15 cellular contexts compared by ENCODE assay signal in genomic region chr1:244246334-244246733, GRCh38.
"Had no signal": no experiment of that assay in that cellular context is flagged by ENCODE, and none has a peak within 500 bp of the region (broad histone marks: within the 10 kb centered on the region; RNA-seq: fewer than 3 reads in every experiment).

No MANE protein-coding gene starts in this region.

- DNase-seq: activated CD4-positive, alpha-beta T cell treated with anti-CD3 and anti-CD28 coated beads, Interleukin-2, amount 10 ng/mL, durations not matched to agents 7 days and 5 days; activated naive CD4-positive, alpha-beta T cell treated with anti-CD3 and anti-CD28 coated beads for 36 hours; activated T-cell treated with anti-CD3 and anti-CD28 coated beads for 4 hours; esophagus squamous epithelium; foreskin keratinocyte; left ventricle myocardium inferior; mesenchymal stem cell; retina; stimulated activated CD4-positive, alpha-beta T cell treated with anti-CD3 and anti-CD28 coated beads, Interleukin-15, amount 100 ng/mL, for 24 hours; stimulated activated CD4-positive, alpha-beta T cell treated with anti-CD3 and anti-CD28 coated beads, Interleukin-4, amount 100 ng/mL, for 24 hours; T-helper 9 cell; tibial artery had no signal

- H3K4me3 Mint-ChIP-seq: activated CD4-positive, alpha-beta T cell treated with anti-CD3 and anti-CD28 coated beads, Interleukin-2, amount 10 ng/mL, durations not matched to agents 7 days and 5 days; activated naive CD4-positive, alpha-beta T cell treated with anti-CD3 and anti-CD28 coated beads for 36 hours; activated T-helper 17 cell treated with anti-CD3 and anti-CD28 coated beads, Interleukin-2, amount 50 U/mL, for 72 hours; neural progenitor cell; WTC11 had no signal

- ATAC-seq: activated T-helper 17 cell treated with anti-CD3 and anti-CD28 coated beads, Interleukin-2, amount 50 U/mL, for 72 hours; foreskin keratinocyte; WTC11 had no signal

- H3K36me3 Mint-ChIP-seq: neural progenitor cell, WTC11 had no signal

- H3K9me3 Mint-ChIP-seq: activated naive CD4-positive, alpha-beta T cell treated with anti-CD3 and anti-CD28 coated beads for 36 hours; activated T-helper 17 cell treated with anti-CD3 and anti-CD28 coated beads, Interleukin-2, amount 50 U/mL, for 72 hours; neural progenitor cell; WTC11 had no signal

- H3K27me3 Mint-ChIP-seq: activated CD4-positive, alpha-beta T cell treated with anti-CD3 and anti-CD28 coated beads, Interleukin-2, amount 10 ng/mL, durations not matched to agents 7 days and 5 days had no signal

- H3K27ac Mint-ChIP-seq: activated CD4-positive, alpha-beta T cell treated with anti-CD3 and anti-CD28 coated beads, Interleukin-2, amount 10 ng/mL, durations not matched to agents 7 days and 5 days; activated naive CD4-positive, alpha-beta T cell treated with anti-CD3 and anti-CD28 coated beads for 36 hours; activated T-helper 17 cell treated with anti-CD3 and anti-CD28 coated beads, Interleukin-2, amount 50 U/mL, for 72 hours; neural progenitor cell; WTC11 had no signal
